19 cellular contexts compared by ENCODE assay signal in the genomic region with DNA sequence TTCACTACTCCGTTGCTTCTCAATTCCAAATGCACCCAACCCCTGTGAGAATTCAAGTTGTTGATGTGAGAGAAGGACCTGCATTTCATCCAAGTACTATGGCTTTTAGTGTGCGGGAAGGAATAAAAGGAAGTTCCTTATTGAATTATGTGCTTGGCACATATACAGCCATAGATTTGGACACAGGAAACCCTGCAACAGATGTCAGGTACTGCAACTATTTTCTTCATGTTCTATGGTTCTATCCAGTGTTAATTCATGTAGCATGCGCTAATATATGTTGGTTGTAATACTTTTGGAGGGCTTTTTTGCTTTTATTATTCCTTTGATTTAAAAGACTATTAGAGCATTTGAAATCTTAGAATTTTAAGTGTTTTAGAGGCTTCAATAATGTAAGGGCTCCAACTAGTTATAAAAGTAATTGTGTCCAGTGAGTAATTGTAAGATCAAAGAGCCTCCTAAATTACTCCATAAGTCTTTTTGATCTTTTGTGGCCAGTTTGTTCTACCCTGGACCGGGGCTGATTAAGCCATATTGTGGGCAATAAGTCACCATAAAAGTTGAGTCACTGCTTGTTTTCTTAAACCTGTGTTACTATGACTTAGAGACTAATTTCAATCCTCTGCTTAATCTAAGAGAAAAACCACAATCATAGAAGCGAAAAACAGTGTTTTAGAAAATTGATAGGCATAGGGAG. TPM values are rescaled to one million over a fixed set of nuclear protein-coding genes. Genes with fewer than 3 reads are reported as not detected.
DNase-seq lines count a peak whose midpoint lies in the region; ATAC-seq, FAIRE-seq and TF ChIP-seq lines count a peak whose summit lies in the region.
"Had no signal": no experiment of that assay in that cellular context is flagged by ENCODE, and none has a peak within 500 bp of the region (broad histone marks: within the 10 kb centered on the region; RNA-seq: fewer than 3 reads in every experiment).

No MANE protein-coding gene starts in this region.

- no peak overlapping the region for H3K27ac ChIP-seq in RWPE2 (ENCODE audit: poor library complexity, severe bottlenecking)
- no peak overlapping the region for H3K27ac ChIP-seq in epithelial cell of prostate
- H3K27ac ChIP-seq: coronary artery, KMS-11, neutrophil, spleen had no signal

- peak; percentile 75 for FAIRE-seq in GM12892 (lab: Jason Lieb, UNC)
- FAIRE-seq: H1 had no signal

- H3K4me1 ChIP-seq in RWPE2 (ENCODE audit: insufficient read depth, poor library complexity, severe bottlenecking), result peaks cover 4% of the 10 kb centered on the region

- peak overlapping the region; percentile 98 for H3K27ac Mint-ChIP-seq in nephron progenitor cell
- H3K27ac Mint-ChIP-seq in natural killer cell, result no peak overlapping the region
- H3K27ac Mint-ChIP-seq: activated naive CD8-positive, alpha-beta T cell treated with anti-CD3 and anti-CD28 coated beads, Interleukin-2, amount 10 ng/mL, durations not matched to agents 7 days and 5 days had no signal

- no peaks in the 10 kb centered on the region for H3K36me3 Mint-ChIP-seq in nephron progenitor cell (ENCODE audit: low read depth)
- no peaks in the 10 kb centered on the region for H3K36me3 Mint-ChIP-seq in natural killer cell
- H3K36me3 Mint-ChIP-seq: activated naive CD8-positive, alpha-beta T cell treated with anti-CD3 and anti-CD28 coated beads, Interleukin-2, amount 10 ng/mL, durations not matched to agents 7 days and 5 days had no signal

- DNase-seq in GM12892 (ENCODE audit: insufficient read length) (no peak), RWPE2 (ENCODE audit: low spot score) (no peak), epithelial cell of prostate (ENCODE audit: low read depth, low spot score) (peak; percentile 60), nephron progenitor cell (no peak), natural killer cell (no peak)
- no peak for DNase-seq in activated CD4-positive, alpha-beta T cell treated with anti-CD3 and anti-CD28 coated beads for 4 hours
- no peak for DNase-seq in activated CD4-positive, alpha-beta T cell treated with anti-CD3 and anti-CD28 coated beads, Interleukin-2, amount 50 U/mL, for 1 hour
- no peak for DNase-seq in activated CD4-positive, CD25-positive, alpha-beta regulatory T cell treated with anti-CD3 and anti-CD28 coated beads, Interleukin-2, amount 50 U/mL, for 72 hours
- DNase-seq: activated naive CD8-positive, alpha-beta T cell treated with anti-CD3 and anti-CD28 coated beads, Interleukin-2, amount 10 ng/mL, durations not matched to agents 7 days and 5 days; activated T-cell treated with anti-CD3 and anti-CD28 coated beads, Interleukin-2, amount 50 U/mL, for 4 hours; NCI-H524; spleen; T-helper 2 cell had no signal

- no peak for TF ChIP-seq POLR2A in GM12892 (IDR thresholded peaks at IDR 0.05; ENCODE audit: low read depth, low read length)

- H3K4me3 ChIP-seq in RWPE2 (ENCODE audit: severe bottlenecking), result no peak overlapping the region
- H3K4me3 ChIP-seq: coronary artery, lung, spleen had no signal

- H3K27me3 Mint-ChIP-seq in nephron progenitor cell (ENCODE audit: low read depth, poor library complexity), result no peaks in the 10 kb centered on the region
- no peaks in the 10 kb centered on the region for H3K27me3 Mint-ChIP-seq in natural killer cell (ENCODE audit: low read depth in 2 of 2)
- H3K27me3 Mint-ChIP-seq: activated naive CD8-positive, alpha-beta T cell treated with anti-CD3 and anti-CD28 coated beads, Interleukin-2, amount 10 ng/mL, durations not matched to agents 7 days and 5 days had no signal

- TF ChIP-seq CTCF in RWPE2 (IDR thresholded peaks at IDR 0.05; ENCODE audit: poor library complexity, severe bottlenecking), result no peak
- no peak for TF ChIP-seq CTCF in nephron progenitor cell (IDR thresholded peaks at IDR 0.05)
- TF ChIP-seq CTCF in natural killer cell (IDR thresholded peaks at IDR 0.05), result no peak

- H3K4me3 Mint-ChIP-seq in nephron progenitor cell (peak overlapping the region; percentile 15), natural killer cell (no peak overlapping the region)
- H3K4me3 Mint-ChIP-seq: activated naive CD8-positive, alpha-beta T cell treated with anti-CD3 and anti-CD28 coated beads, Interleukin-2, amount 10 ng/mL, durations not matched to agents 7 days and 5 days; activated T-cell treated with anti-CD3 and anti-CD28 coated beads, Interleukin-2, amount 50 U/mL, for 4 hours had no signal

- no peaks in the 10 kb centered on the region for H3K9me3 ChIP-seq in RWPE2 (ENCODE audit: severe bottlenecking)
- H3K9me3 ChIP-seq: neutrophil, spleen had no signal

- intact Hi-C loops in natural killer cell (cut with micrococcal nuclease), result no loop called here

- H3K27me3 ChIP-seq in RWPE2 (ENCODE audit: insufficient read depth, poor library complexity, severe bottlenecking), result no peaks in the 10 kb centered on the region
- H3K27me3 ChIP-seq: neutrophil, spleen had no signal

- H3K4me1 Mint-ChIP-seq in nephron progenitor cell (peaks cover 69% of the 10 kb centered on the region), natural killer cell (no peaks in the 10 kb centered on the region)
- H3K4me1 Mint-ChIP-seq: activated naive CD8-positive, alpha-beta T cell treated with anti-CD3 and anti-CD28 coated beads, Interleukin-2, amount 10 ng/mL, durations not matched to agents 7 days and 5 days had no signal

- ATAC-seq in RWPE2 (ENCODE audit: low read depth), result peak; percentile 75; the same call in 2 of the 3 replicates
- ATAC-seq in natural killer cell, result no peak
- ATAC-seq: activated T-cell treated with anti-CD3 and anti-CD28 coated beads, Interleukin-2, amount 50 U/mL, for 4 hours had no signal

- no peaks in the 10 kb centered on the region for H3K36me3 ChIP-seq in RWPE2 (ENCODE audit: low read depth)
- H3K36me3 ChIP-seq: neutrophil, spleen had no signal

- H3K9me3 Mint-ChIP-seq in nephron progenitor cell (peaks cover 5% of the 10 kb centered on the region), natural killer cell (no peaks in the 10 kb centered on the region)
- H3K9me3 Mint-ChIP-seq: activated naive CD8-positive, alpha-beta T cell treated with anti-CD3 and anti-CD28 coated beads, Interleukin-2, amount 10 ng/mL, durations not matched to agents 7 days and 5 days; activated T-cell treated with anti-CD3 and anti-CD28 coated beads, Interleukin-2, amount 50 U/mL, for 4 hours had no signal

RNA-seq across cellular contexts. Expression of a gene that starts 22.9 kb away (rescaled TPM):
- polyA plus RNA-seq in GM12892 (2012; ENCODE audit: missing spikeins), result 0.28 TPM
- total RNA-seq in natural killer cell, result not detected
- total RNA-seq: activated naive CD8-positive, alpha-beta T cell treated with anti-CD3 and anti-CD28 coated beads, Interleukin-2, amount 10 ng/mL, durations not matched to agents 7 days and 5 days; activated T-cell treated with anti-CD3 and anti-CD28 coated beads, Interleukin-2, amount 50 U/mL, for 4 hours; H1; lung; RPMI7951; spleen had no signal
- polyA plus RNA-seq: H1, lung, spleen had no signal

RNA-seq across cellular contexts. Expression of a gene that starts 48.1 kb away (rescaled TPM):
- 0.08 TPM for polyA plus RNA-seq in GM12892 (2012; ENCODE audit: missing spikeins)
- total RNA-seq in natural killer cell, result under 1 TPM in 1 of 3 donors, not detected in 2; 0.28 TPM
- total RNA-seq: activated naive CD8-positive, alpha-beta T cell treated with anti-CD3 and anti-CD28 coated beads, Interleukin-2, amount 10 ng/mL, durations not matched to agents 7 days and 5 days; activated T-cell treated with anti-CD3 and anti-CD28 coated beads, Interleukin-2, amount 50 U/mL, for 4 hours; RPMI7951; spleen had no signal
